ENCODE assay signal across 12 cellular contexts in genomic region chr17:17515921-17516295, GRCh38. TPM values are rescaled to one million over a fixed set of nuclear protein-coding genes. Genes with fewer than 3 reads are reported as not detected.
DNase-seq lines count a peak whose midpoint lies in the region; ATAC-seq and TF ChIP-seq lines count a peak whose summit lies in the region.
"Had no signal": no experiment of that assay in that cellular context is flagged by ENCODE, and none has a peak within 500 bp of the region (broad histone marks: within the 10 kb centered on the region; RNA-seq: fewer than 3 reads in every experiment).

No MANE protein-coding gene starts in this region.

- no peak for ATAC-seq in HCT116
- ATAC-seq: activated CD4-positive, CD25-positive, alpha-beta regulatory T cell treated with anti-CD3 and anti-CD28 coated beads, Interleukin-2, amount 50 U/mL, for 24 hours had no signal

- no peak for TF ChIP-seq RAD21 in HCT116 (IDR thresholded peaks at IDR 0.05; ENCODE audit: low read depth)

- no peaks in the 10 kb centered on the region for H3K79me2 ChIP-seq in HCT116 (ENCODE audit: insufficient read depth, low read length)
- no peaks in the 10 kb centered on the region for H3K79me2 ChIP-seq in OCI-LY7 (ENCODE audit: insufficient read depth, low read depth, low read length)

- H3K9ac ChIP-seq in HCT116 (ENCODE audit: low read length) = no peak overlapping the region

- intact Hi-C loops in HCT116 (cut with micrococcal nuclease) = no loop called here
- intact Hi-C loops in OCI-LY7 (cut with micrococcal nuclease; ENCODE audit: unreplicated experiment) = no loop called here

- H3K4me3 ChIP-seq in HCT116 (replicated peaks in 1 of 2; ENCODE audit: low read depth in 1 of 2, low read length in 2 of 2) = no peak overlapping the region
- H3K4me3 ChIP-seq in mesodermal cell (ENCODE audit: extremely low read depth, insufficient read depth, low read length, poor library complexity, severe bottlenecking) = no peak overlapping the region
- H3K4me3 ChIP-seq in OCI-LY7 (ENCODE audit: low read depth, low read length, poor library complexity, severe bottlenecking) = no peak overlapping the region

- POLR2A ChIA-PET in HCT116 (lab: Charles Lee) (no interaction called here), OCI-LY7 (lab: Charles Lee) (no interaction called here)

- no peak overlapping the region for H3K27ac ChIP-seq in HCT116 (ENCODE audit: low read depth, low read length)
- peak overlapping the region; percentile 61 for H3K27ac ChIP-seq in mesodermal cell (ENCODE audit: low read depth, low read length, severe bottlenecking)
- no peak overlapping the region for H3K27ac ChIP-seq in OCI-LY7 (ENCODE audit: low read depth, low read length, poor library complexity, severe bottlenecking)

- DNase-seq in AG08395 (ENCODE audit: low spot score) (peak; percentile 62), HCT116 (ENCODE audit: low read depth, low spot score) (no peak), amniotic epithelial cell (ENCODE audit: low read depth) (peak; percentile 66), OCI-LY7 (ENCODE audit: low spot score) (no peak), SK-N-DZ (ENCODE audit: low spot score) (no peak), GM19238 (ENCODE audit: insufficient read length, low spot score) (no peak)
- DNase-seq in activated T-cell treated with anti-CD3 and anti-CD28 coated beads, Interleukin-2, amount 50 U/mL, for 48 hours = no peak
- DNase-seq: activated effector memory CD4-positive, alpha-beta T cell treated with Interleukin-2 at 50 U/mL for 16 hours; CD4-positive, alpha-beta T cell; left cardiac atrium had no signal

- no peaks in the 10 kb centered on the region for H3K27me3 ChIP-seq in HCT116 (ENCODE audit: insufficient read depth, low read length)

- CTCF ChIA-PET in HCT116 (lab: Charles Lee) (interaction anchor here (1.4 kb wide), 1 partner anchor 19 kb away, joined by 5 read pairs; no protein-coding TSS in a partner anchor), OCI-LY7 (lab: Charles Lee; ENCODE audit: unreplicated experiment) (no interaction called here)

- H3K9me3 ChIP-seq in HCT116 (ENCODE audit: control insufficient read depth in 1 of 2, insufficient read depth in 1 of 2, low read depth in 1 of 2, low read length in 2 of 2) (no peaks in the 10 kb centered on the region), mesodermal cell (ENCODE audit: control insufficient read depth, low read length) (no peaks in the 10 kb centered on the region), OCI-LY7 (ENCODE audit: low read length) (no peaks in the 10 kb centered on the region)

- H2AFZ ChIP-seq in HCT116 (ENCODE audit: low read depth, low read length, poor library complexity, severe bottlenecking) (no peak overlapping the region), OCI-LY7 (ENCODE audit: low read length) (no peak overlapping the region)

- H3K36me3 ChIP-seq in HCT116 (ENCODE audit: control insufficient read depth in 1 of 2, insufficient read depth in 2 of 2, low read length in 2 of 2) (no peaks in the 10 kb centered on the region), mesodermal cell (ENCODE audit: control insufficient read depth, insufficient read depth, low read length) (no peaks in the 10 kb centered on the region), OCI-LY7 (ENCODE audit: insufficient read depth, low read length) (no peaks in the 10 kb centered on the region)

- H4K20me1 ChIP-seq in HCT116 (ENCODE audit: insufficient read depth) = no peaks in the 10 kb centered on the region
- no peaks in the 10 kb centered on the region; the same call in 1 of the 2 replicates for H4K20me1 ChIP-seq in OCI-LY7 (ENCODE audit: insufficient read depth, low read length)

- peaks cover 5 to 38% of the 10 kb centered on the region in 2 experiments; a peak in 3 of 4 replicates for H3K4me1 ChIP-seq in HCT116 (ENCODE audit: control insufficient read depth in 1 of 2, insufficient read depth in 2 of 2, low read length in 2 of 2)
- H3K4me1 ChIP-seq in mesodermal cell (ENCODE audit: control insufficient read depth, insufficient read depth, low read length, poor library complexity, severe bottlenecking) = peaks cover 30% of the 10 kb centered on the region
- no peaks in the 10 kb centered on the region for H3K4me1 ChIP-seq in OCI-LY7 (ENCODE audit: insufficient read depth, low read length, poor library complexity, severe bottlenecking)

- no peaks in the 10 kb centered on the region for H3K9me2 ChIP-seq in HCT116 (ENCODE audit: insufficient read depth)
- H3K9me2 ChIP-seq in OCI-LY7 (ENCODE audit: insufficient read depth, low read length) = no peaks in the 10 kb centered on the region

- TF ChIP-seq POLR2A in HCT116 (IDR thresholded peaks at IDR 0.05; ENCODE audit: borderline replicate concordance, extremely low read depth, insufficient read depth, insufficient read length) = no peak

- TF ChIP-seq CTCF in HCT116 (IDR thresholded peaks at IDR 0.05 in 2 of 3, conservative IDR thresholded peaks at IDR 0.05 in 1 of 3; ENCODE audit: borderline replicate concordance in 1 of 3, insufficient read depth in 1 of 3, low read depth in 2 of 3, low read length in 2 of 3) = no peak
- no peak for TF ChIP-seq CTCF in OCI-LY7 (conservative IDR thresholded peaks at IDR 0.05; ENCODE audit: low read length)

- no peak overlapping the region for H3K4me2 ChIP-seq in HCT116 (ENCODE audit: low read length)
- H3K4me2 ChIP-seq in OCI-LY7 (ENCODE audit: low read length) = no peak overlapping the region

- WGBS in mesodermal cell (ENCODE audit: insufficient coverage in 2 of 2), 2 experiments = 79 to 81% methylated on average over 11 to 12 of the region's 12 CpGs

- BruUV-seq in HCT116 (replicated peaks; lab: Mats Ljungman, UMichigan) (no TSS peak), OCI-LY7 (replicated peaks; lab: Mats Ljungman, UMichigan) (no TSS peak)

- RAD21 ChIA-PET in HCT116 (lab: Charles Lee; ENCODE audit: low non-redundant PET in 1 of 2, low total read pairs in 2 of 2, uncharacterized antibody in 2 of 2, unreplicated experiment in 2 of 2) = no interaction called here

TF ChIP-seq in HCT116, 20 proteins besides CTCF, POLR2A, EP300 and RAD21:
- peak; percentile 50 for TF ChIP-seq FOSL1 (IDR thresholded peaks at IDR 0.05; ENCODE audit: low read depth)
- TF ChIP-seq SP1 (IDR thresholded peaks at IDR 0.05; ENCODE audit: low read depth) = 0 out of 2 replicates have a peak, but pooled peaks have one; percentile 32
- no peak for TF ChIP-seq SRF (IDR thresholded peaks at IDR 0.05; ENCODE audit: low read depth)
- peak; percentile 61 for TF ChIP-seq JUND (IDR thresholded peaks at IDR 0.05)
- TF ChIP-seq, protein P1, sequence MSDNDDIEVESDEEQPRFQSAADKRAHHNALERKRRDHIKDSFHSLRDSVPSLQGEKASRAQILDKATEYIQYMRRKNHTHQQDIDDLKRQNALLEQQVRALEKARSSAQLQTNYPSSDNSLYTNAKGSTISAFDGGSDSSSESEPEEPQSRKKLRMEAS (IDR thresholded peaks at IDR 0.05) = peak; percentile 35; the same call in 1 of the 2 replicates

RNA-seq across cellular contexts. Expression of gene RASD1, which starts 19.7 kb away (rescaled TPM):
- 0.30 TPM for total RNA-seq in HCT116 (2021; ENCODE audit: unreplicated experiment)
- polyA plus RNA-seq in HCT116 (2012) = 0.22 and 0.32 TPM in 2 replicates
- 4.6 TPM for polyA plus RNA-seq in mesodermal cell (2013, experiment 1 of 2)
- polyA plus RNA-seq in mesodermal cell (2013, experiment 2 of 2) = 3.3 TPM
- total RNA-seq in OCI-LY7 (2014; rRNA removed; shearing (Covaris generic)) = 0.08 and 0.19 TPM in 2 replicates
- not detected in 2 replicates for total RNA-seq in OCI-LY7 (2022)
- 0.24 and 0.74 TPM in 2 replicates for polyA plus RNA-seq in SK-N-DZ (2014; cell fraction: cytosol; rRNA removed)
- polyA plus RNA-seq in SK-N-DZ (2014; cell fraction: nucleus; rRNA removed) = 0.58 and 2.5 TPM in 2 replicates

RNA-seq across cellular contexts. Expression of gene MED9, which starts 39.1 kb away (rescaled TPM):
- total RNA-seq in HCT116 (2021; ENCODE audit: unreplicated experiment) (13.9 TPM), OCI-LY7 (2022) (21.8 and 26.8 TPM in 2 replicates)
- polyA plus RNA-seq in HCT116 (2012) = 7.9 and 9.0 TPM in 2 replicates
- 13.9 TPM for polyA plus RNA-seq in mesodermal cell (2013, experiment 1 of 2)
- polyA plus RNA-seq in mesodermal cell (2013, experiment 2 of 2) = 12.1 TPM
- 17.1 and 27.5 TPM in 2 replicates for total RNA-seq in OCI-LY7 (2014; rRNA removed; shearing (Covaris generic))
- 24.2 and 33.6 TPM in 2 replicates for polyA plus RNA-seq in SK-N-DZ (2014; cell fraction: cytosol; rRNA removed)
- 15.3 and 19.8 TPM in 2 replicates for polyA plus RNA-seq in SK-N-DZ (2014; cell fraction: nucleus; rRNA removed)

Comparison
In these comparisons a context has a peak if more than half of its experiments do, and no peak if none do; other contexts are left out.
1. DNase-seq: peak in AG08395 (single experiment) and amniotic epithelial cell (single experiment); none in HCT116 (single experiment), OCI-LY7 (single experiment), SK-N-DZ (single experiment), activated T-cell treated with anti-CD3 and anti-CD28 coated beads, Interleukin-2, amount 50 U/mL, for 48 hours (0 of 2) and GM19238 (single experiment).